Comparison of ENCODE assay signal across 9 cellular contexts in genomic region chr9:107732781-107733529, GRCh38.
DNase-seq lines count a peak whose midpoint lies in the region; ATAC-seq and TF ChIP-seq lines count a peak whose summit lies in the region.
"Had no signal": no experiment of that assay in that cellular context is flagged by ENCODE, and none has a peak within 500 bp of the region (broad histone marks: within the 10 kb centered on the region; RNA-seq: fewer than 3 reads in every experiment).

No MANE protein-coding gene starts in this region.

- no peaks in the 10 kb centered on the region for H3K27me3 ChIP-seq in aorta (ENCODE audit: control insufficient read depth in 1 of 2, insufficient read depth in 2 of 2, low read length in 1 of 2)

- H3K9me3 Mint-ChIP-seq in Calu3 (ENCODE audit: low read depth, unreplicated experiment), result no peaks in the 10 kb centered on the region

- no peak overlapping the region for H3K27ac Mint-ChIP-seq in Calu3 (ENCODE audit: unreplicated experiment)

- intact Hi-C loops in Right ventricle myocardium inferior (cut with DNase I), result loop anchor here (2.0 to 10.0 kb wide), 4 partner anchors 16 to 412 kb away; no protein-coding TSS in a partner anchor
- intact Hi-C loops in cardiac septum (cut with DNase I), result no loop called here
- intact Hi-C loops in mucosa of descending colon (cut with DNase I, micrococcal nuclease), result no loop called here
- intact Hi-C loops in aorta (cut with DNase I), result loop anchor here in 1 of 2 donors (2.0 to 10.0 kb wide), 4 partner anchors 18 to 742 kb away; partner anchors contain the start of gene KLF4
- intact Hi-C loops in Calu3 (cut with micrococcal nuclease; ENCODE audit: unreplicated experiment), result no loop called here

- no peak overlapping the region for H3K4me3 Mint-ChIP-seq in Calu3 (ENCODE audit: low read depth, unreplicated experiment)

- peak overlapping the region; percentile 88 to 95 for H3K27ac ChIP-seq in aorta (ENCODE audit: low read depth in 1 of 2, low read length in 2 of 2)

- H3K4me1 ChIP-seq in mucosa of descending colon (ENCODE audit: low read depth) (peaks cover 17% of the 10 kb centered on the region), aorta (ENCODE audit: control insufficient read depth in 1 of 2, insufficient read depth in 2 of 2, low read length in 2 of 2) (peaks cover 0 to under 1% of the 10 kb centered on the region in 2 donors)

- ATAC-seq in Right ventricle myocardium inferior (peak; percentile 68), mucosa of descending colon (peak; percentile 68), aorta (ENCODE audit: low FRiP score) (peak; percentile 56)

- H3K4me3 ChIP-seq in mucosa of descending colon (no peak overlapping the region), aorta (ENCODE audit: low read length in 2 of 2) (peak overlapping the region in 1 of 2 donors; percentile 37)

- CTCF ChIA-PET in Calu3 (lab: Charles Lee), result no interaction called here

- TF ChIP-seq CTCF in mucosa of descending colon (IDR thresholded peaks at IDR 0.05), result no peak
- TF ChIP-seq CTCF in Calu3 (IDR thresholded peaks at IDR 0.05; ENCODE audit: unreplicated experiment), result no peak

- H3K4me1 Mint-ChIP-seq in Calu3 (ENCODE audit: low read depth, unreplicated experiment), result peaks cover 9% of the 10 kb centered on the region

- DNase-seq in Right ventricle myocardium inferior (ENCODE audit: missing footprints) (no peak), cardiac septum (ENCODE audit: low spot score) (no peak), epidermal melanocyte (ENCODE audit: insufficient read length, low spot score) (peak; percentile 42), mucosa of descending colon (no peak), aorta (peak in 1 of 2 donors; percentile 82), occipital lobe (lab: John Stamatoyannopoulos, UW) (no peak), SKM-1 (lab: John Stamatoyannopoulos, UW; ENCODE audit: unreplicated experiment) (no peak), Calu3 (no peak)
- DNase-seq: MV-4-11 had no signal

- WGBS in aorta, 2 donors, result 4 to 10% methylated on average over 8 of the region's 8 CpGs

- H3K27me3 Mint-ChIP-seq in Calu3 (ENCODE audit: unreplicated experiment), result no peaks in the 10 kb centered on the region

- H3K36me3 ChIP-seq in mucosa of descending colon (ENCODE audit: low read depth) (no peaks in the 10 kb centered on the region), aorta (ENCODE audit: control insufficient read depth in 1 of 2, insufficient read depth in 2 of 2, low read length in 1 of 2) (no peaks in the 10 kb centered on the region)

- no peaks in the 10 kb centered on the region for H3K9me3 ChIP-seq in mucosa of descending colon
- H3K9me3 ChIP-seq in aorta (ENCODE audit: control insufficient read depth, low read length), result no peaks in the 10 kb centered on the region

- no peaks in the 10 kb centered on the region for H3K36me3 Mint-ChIP-seq in Calu3 (ENCODE audit: insufficient read depth, unreplicated experiment)

- BruUV-seq in Calu3 (replicated peaks; lab: Mats Ljungman, UMichigan), result no TSS peak
